Comparison of ENCODE assay signal across 16 cellular contexts in genomic region chr6:144878577-144878976, GRCh38.
DNase-seq lines count a peak whose midpoint lies in the region; ATAC-seq and TF ChIP-seq lines count a peak whose summit lies in the region.
"Had no signal": no experiment of that assay in that cellular context is flagged by ENCODE, and none has a peak within 500 bp of the region (broad histone marks: within the 10 kb centered on the region; RNA-seq: fewer than 3 reads in every experiment).

No MANE protein-coding gene starts in this region.

- H2AFZ ChIP-seq in PC-9 (no peak overlapping the region), neural cell (ENCODE audit: low read depth, low read length) (no peak overlapping the region)

- H3K79me2 ChIP-seq in PC-9 (ENCODE audit: low read depth) (no peaks in the 10 kb centered on the region), neural cell (replicated peaks; ENCODE audit: insufficient read depth, low read length) (no peaks in the 10 kb centered on the region)

- H3K9ac ChIP-seq in neural cell (ENCODE audit: low read length): no peak overlapping the region

- H3K27me3 Mint-ChIP-seq in naive thymus-derived CD8-positive, alpha-beta T cell: peaks cover 7 to 51% (median 17%) of the 10 kb centered on the region in 5 donors

- no TSS peak for BruUV-seq in PC-9 (replicated peaks; lab: Mats Ljungman, UMichigan)

- intact Hi-C loops in PC-9 (cut with micrococcal nuclease; ENCODE audit: unreplicated experiment): no loop called here
- intact Hi-C loops in uterus (cut with DNase I; ENCODE audit: low total_unique reads): no loop called here

- H3K4me1 ChIP-seq in PC-9 (replicated peaks; ENCODE audit: insufficient read depth) (peaks cover 10% of the 10 kb centered on the region; the same call in 1 of the 2 replicates), uterus (no peaks in the 10 kb centered on the region)
- H3K4me1 ChIP-seq: Caco-2 had no signal

- no peak overlapping the region; the same call in 1 of the 2 replicates for H3K4me2 ChIP-seq in PC-9
- no peak overlapping the region for H3K4me2 ChIP-seq in neural cell (ENCODE audit: low read length)

- H3K4me3 ChIP-seq in PC-9 (no peak overlapping the region), neural cell (ENCODE audit: low read length) (no peak overlapping the region), uterus (no peak overlapping the region)
- H3K4me3 ChIP-seq: K562, SK-N-MC had no signal

- H3K27me3 ChIP-seq in PC-9 (ENCODE audit: insufficient read depth, low read depth) (no peaks in the 10 kb centered on the region), neural cell (ENCODE audit: insufficient read depth, low read depth, low read length) (no peaks in the 10 kb centered on the region), uterus (no peaks in the 10 kb centered on the region)

- CTCF ChIA-PET in PC-9 (lab: Charles Lee): no interaction called here

- peak; percentile 27 for DNase-seq in NCI-H345 (lab: John Stamatoyannopoulos, UW)
- no peak for DNase-seq in NCI-H345 treated with DMSO at 0.1 percent for 48 hours (lab: John Stamatoyannopoulos, UW; ENCODE audit: unreplicated experiment)
- DNase-seq in NCI-H2081 (lab: John Stamatoyannopoulos, UW): peak; percentile 66 to 90
- no peak for DNase-seq in PC-9
- no peak for DNase-seq in uterus
- DNase-seq in naive thymus-derived CD8-positive, alpha-beta T cell: no peak
- no peak for DNase-seq in DMS53 treated with DMSO at 0.1 percent for 48 hours (lab: John Stamatoyannopoulos, UW; ENCODE audit: unreplicated experiment)
- DNase-seq: Caco-2, GOT3, NCI-H1048, NCI-H2029, NCI-H446 treated with DMSO at 0.1 percent for 48 hours had no signal

- H3K36me3 ChIP-seq in PC-9 (ENCODE audit: low read depth): no peaks in the 10 kb centered on the region
- H3K36me3 ChIP-seq in neural cell (ENCODE audit: insufficient read depth, low read length): no peaks in the 10 kb centered on the region
- H3K36me3 ChIP-seq in uterus: no peaks in the 10 kb centered on the region

- TF ChIP-seq POLR2A in uterus (IDR thresholded peaks at IDR 0.05): no peak

- peaks cover 0 to 2% (median 0%) of the 10 kb centered on the region in 3 donors for H3K36me3 Mint-ChIP-seq in naive thymus-derived CD8-positive, alpha-beta T cell

- H3K9me3 Mint-ChIP-seq in naive thymus-derived CD8-positive, alpha-beta T cell: peaks cover 0 to 8% (median 0%) of the 10 kb centered on the region in 9 donors
- H3K9me3 Mint-ChIP-seq: T-helper 1 cell treated with Interleukin-12 subunit alpha and Interleukin-12 subunit beta and Interleukin-4 antibody, amounts not matched to agents 30 μg/mL and 1 μg/mL, for 36 hours had no signal

- H3K9me2 ChIP-seq in PC-9 (ENCODE audit: insufficient read depth): no peaks in the 10 kb centered on the region
- no peaks in the 10 kb centered on the region for H3K9me2 ChIP-seq in neural cell (ENCODE audit: insufficient read depth, low read length)

- ATAC-seq in naive thymus-derived CD8-positive, alpha-beta T cell: no peak
- ATAC-seq: K562 had no signal

- H3K4me3 Mint-ChIP-seq in naive thymus-derived CD8-positive, alpha-beta T cell: no peak overlapping the region
- H3K4me3 Mint-ChIP-seq: T-helper 1 cell treated with Interleukin-12 subunit alpha and Interleukin-12 subunit beta and Interleukin-4 antibody, amounts not matched to agents 30 μg/mL and 1 μg/mL, for 36 hours had no signal

- H3K9me3 ChIP-seq in PC-9 (ENCODE audit: insufficient read depth, low read depth): no peaks in the 10 kb centered on the region; the same call in 1 of the 2 replicates
- H3K9me3 ChIP-seq in neural cell (ENCODE audit: low read length): no peaks in the 10 kb centered on the region
- H3K9me3 ChIP-seq in uterus: no peaks in the 10 kb centered on the region

- peaks cover 0 to 12% (median 3%) of the 10 kb centered on the region in 4 donors for H3K4me1 Mint-ChIP-seq in naive thymus-derived CD8-positive, alpha-beta T cell

- no peak for TF ChIP-seq EP300 in neural cell (conservative IDR thresholded peaks at IDR 0.05; ENCODE audit: poor library complexity, severe bottlenecking)

- H3F3A ChIP-seq in PC-9 (ENCODE audit: insufficient read depth, low read depth): peaks cover 7% of the 10 kb centered on the region
- no peaks in the 10 kb centered on the region for H3F3A ChIP-seq in neural cell (ENCODE audit: insufficient read depth, low read length, poor library complexity, severe bottlenecking)

- H3K27ac ChIP-seq in PC-9 (peak overlapping the region; percentile 65), neural cell (ENCODE audit: low read length) (no peak overlapping the region), uterus (no peak overlapping the region)
- H3K27ac ChIP-seq: SK-N-MC had no signal

- no peaks in the 10 kb centered on the region for H4K20me1 ChIP-seq in PC-9 (ENCODE audit: insufficient read depth)
- H4K20me1 ChIP-seq in neural cell (ENCODE audit: insufficient read depth): no peaks in the 10 kb centered on the region

- TF ChIP-seq CTCF in PC-9 (conservative IDR thresholded peaks at IDR 0.05) (no peak), neural cell (IDR thresholded peaks at IDR 0.05; ENCODE audit: poor library complexity, severe bottlenecking) (no peak), uterus (IDR thresholded peaks at IDR 0.05) (no peak)

- TF ChIP-seq RAD21 in neural cell (conservative IDR thresholded peaks at IDR 0.05): no peak

- POLR2A ChIA-PET in PC-9 (lab: Charles Lee; ENCODE audit: unreplicated experiment): no interaction called here
- POLR2A ChIA-PET in naive thymus-derived CD8-positive, alpha-beta T cell (lab: Charles Lee): no interaction called here

- H3K27ac Mint-ChIP-seq in naive thymus-derived CD8-positive, alpha-beta T cell: no peak overlapping the region
- H3K27ac Mint-ChIP-seq: T-helper 1 cell treated with Interleukin-12 subunit alpha and Interleukin-12 subunit beta and Interleukin-4 antibody, amounts not matched to agents 30 μg/mL and 1 μg/mL, for 36 hours had no signal

TF ChIP-seq in neural cell, 6 proteins besides CTCF, POLR2A, EP300 and RAD21:
- TF ChIP-seq POLR2AphosphoS5 (IDR thresholded peaks at IDR 0.05) (peak; percentile 69), TAF1 (IDR thresholded peaks at IDR 0.05; ENCODE audit: low read depth) (no peak)
TF ChIP-seq in neural cell: peak in this region for 1.

Comparison
In these comparisons a context has a peak if more than half of its experiments do, and no peak if none do; other contexts are left out.
1. DNase-seq: peak in NCI-H345 (single experiment) and NCI-H2081 (2 of 2); none in NCI-H345 treated with DMSO at 0.1 percent for 48 hours (single experiment), PC-9 (0 of 2), uterus (0 of 2), naive thymus-derived CD8-positive, alpha-beta T cell (0 of 10) and DMS53 treated with DMSO at 0.1 percent for 48 hours (single experiment).